In the genomic region with DNA sequence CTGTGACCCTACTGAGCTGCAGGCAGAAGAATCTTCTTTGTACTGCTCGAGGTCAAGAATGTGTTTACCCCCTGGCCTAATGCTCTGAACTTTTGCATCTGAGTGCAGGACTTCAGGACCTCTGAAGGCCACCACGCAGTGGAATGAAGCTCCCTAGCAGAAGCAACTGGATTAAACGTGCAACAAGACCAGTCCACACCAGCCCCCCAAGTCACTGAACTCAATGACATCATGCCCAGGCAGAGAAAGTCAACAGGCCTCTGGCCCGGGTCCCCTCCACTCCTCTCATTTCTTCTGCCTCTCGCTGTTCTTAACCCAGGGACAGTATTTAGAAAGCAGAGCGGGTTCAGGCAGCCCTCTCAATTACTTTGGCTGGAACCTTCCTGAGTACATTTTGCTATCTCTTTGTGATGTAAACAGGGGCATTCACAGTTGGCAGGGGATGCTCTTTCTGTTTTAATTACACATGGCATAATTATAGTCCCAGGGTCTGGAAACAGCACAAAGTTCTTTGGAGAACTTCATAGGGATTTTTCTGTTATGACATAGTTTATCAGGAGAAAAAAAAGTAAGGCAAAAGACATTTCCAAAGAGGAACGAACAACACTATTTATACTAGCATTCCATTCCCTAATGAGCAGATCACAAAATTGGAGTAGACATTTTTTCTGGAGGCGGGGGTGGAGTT, we compare ENCODE assay signal across 20 cellular contexts.
DNase-seq lines count a peak whose midpoint lies in the region; ATAC-seq and TF ChIP-seq lines count a peak whose summit lies in the region.
"Had no signal": no experiment of that assay in that cellular context is flagged by ENCODE, and none has a peak within 500 bp of the region (broad histone marks: within the 10 kb centered on the region; RNA-seq: fewer than 3 reads in every experiment).

No MANE protein-coding gene starts in this region.

- no peaks in the 10 kb centered on the region for H3K9me3 ChIP-seq in hepatocyte (ENCODE audit: low read depth)
- H3K9me3 ChIP-seq: colonic mucosa, gastrocnemius medialis, neutrophil had no signal

- H3K27me3 Mint-ChIP-seq in WTC11 (ENCODE audit: low read depth) = peaks cover 56% of the 10 kb centered on the region
- no peaks in the 10 kb centered on the region for H3K27me3 Mint-ChIP-seq in osteocyte (ENCODE audit: unreplicated experiment)

- no peaks in the 10 kb centered on the region for H4K20me1 ChIP-seq in hepatocyte (ENCODE audit: insufficient read depth, poor library complexity, severe bottlenecking)

- H3K27me3 ChIP-seq in hepatocyte = no peaks in the 10 kb centered on the region
- H3K27me3 ChIP-seq: colonic mucosa, gastrocnemius medialis, neutrophil had no signal

- peak; percentile 63 for DNase-seq in AG20443 (ENCODE audit: low spot score)
- DNase-seq in WTC11 (ENCODE audit: low spot score) = peak; percentile 15
- no peak for DNase-seq in hepatocyte (ENCODE audit: low spot score)
- DNase-seq in osteocyte (ENCODE audit: extremely low spot score, unreplicated experiment) = no peak
- DNase-seq in activated CD4-positive, alpha-beta T cell treated with anti-CD3 and anti-CD28 coated beads for 1 hour = no peak
- no peak for DNase-seq in SK-N-DZ (ENCODE audit: low spot score)
- DNase-seq in G401 (ENCODE audit: low spot score) = no peak
- DNase-seq: activated CD8-positive, alpha-beta memory T cell treated with anti-CD3 and anti-CD28 coated beads, Interleukin-2, amount 50 U/mL, for 4 hours; colonic mucosa; DMS53; gastrocnemius medialis; left colon; NCI-H1105; NCI-H510A; stimulated activated CD4-positive, alpha-beta T cell treated with anti-CD3 and anti-CD28 coated beads, Interleukin-15, amount 100 ng/mL, for 24 hours had no signal

- H3K27ac Mint-ChIP-seq in WTC11 (peak overlapping the region; percentile 91), osteocyte (ENCODE audit: unreplicated experiment) (peak overlapping the region; percentile 70)
- H3K27ac Mint-ChIP-seq: activated naive CD8-positive, alpha-beta T cell had no signal

- POLR2A ChIA-PET in WTC11 (lab: Charles Lee) = interaction anchor here (0.6 kb wide), 1 partner anchor 1346 kb away, joined by 4 read pairs; no protein-coding TSS in a partner anchor

- H2AFZ ChIP-seq in hepatocyte = no peak overlapping the region

- H3K4me3 Mint-ChIP-seq in WTC11 (peak overlapping the region; percentile 37), osteocyte (ENCODE audit: unreplicated experiment) (peak overlapping the region; percentile 8)
- H3K4me3 Mint-ChIP-seq: activated naive CD8-positive, alpha-beta T cell had no signal

- H3K4me3 ChIP-seq in hepatocyte = no peak overlapping the region
- H3K4me3 ChIP-seq: colonic mucosa, gastrocnemius medialis had no signal

- CTCF ChIA-PET in WTC11 (lab: Charles Lee) = interaction anchor here (1.8 kb wide), 1 partner anchor 787 kb away, joined by 5 read pairs; no protein-coding TSS in a partner anchor

- no peak for TF ChIP-seq CTCF in WTC11 (IDR thresholded peaks at IDR 0.05)
- TF ChIP-seq CTCF in hepatocyte (IDR thresholded peaks at IDR 0.05; ENCODE audit: poor library complexity) = no peak
- no peak for TF ChIP-seq CTCF in osteocyte (IDR thresholded peaks at IDR 0.05)

- H3K36me3 Mint-ChIP-seq in WTC11 (peaks cover 3% of the 10 kb centered on the region; the same call in 1 of the 2 replicates), osteocyte (ENCODE audit: unreplicated experiment) (no peaks in the 10 kb centered on the region)
- H3K36me3 Mint-ChIP-seq: activated naive CD8-positive, alpha-beta T cell had no signal

- H3K4me1 Mint-ChIP-seq in WTC11 = peaks cover 51% of the 10 kb centered on the region
- H3K4me1 Mint-ChIP-seq in osteocyte (ENCODE audit: unreplicated experiment) = peaks cover 44% of the 10 kb centered on the region

- no peaks in the 10 kb centered on the region for H3K79me2 ChIP-seq in hepatocyte

- H3K9me2 ChIP-seq in hepatocyte (replicated peaks; ENCODE audit: insufficient read depth) = no peaks in the 10 kb centered on the region

- WGBS in hepatocyte (ENCODE audit: low lambda C conversion rate, missing lambda C conversion rate) = 39% methylated on average over 7 of the region's 8 CpGs

- H3K36me3 ChIP-seq in hepatocyte (replicated peaks; ENCODE audit: insufficient read depth, low read depth) = no peaks in the 10 kb centered on the region
- H3K36me3 ChIP-seq: colonic mucosa, gastrocnemius medialis, neutrophil had no signal

- H3K4me2 ChIP-seq in hepatocyte = peak overlapping the region; percentile 45

- in situ Hi-C loops in G401 (cut with HindIII; ENCODE audit: low sequenced_read_pairs) = no loop called here

- H3K27ac ChIP-seq in hepatocyte = peak overlapping the region; percentile 28
- H3K27ac ChIP-seq: colonic mucosa, gastrocnemius medialis, neutrophil, VCaP had no signal

- peaks cover 25% of the 10 kb centered on the region for H3K4me1 ChIP-seq in hepatocyte (ENCODE audit: insufficient read depth)
- H3K4me1 ChIP-seq: colonic mucosa had no signal

- H3K9me3 Mint-ChIP-seq in WTC11 = peaks cover 4% of the 10 kb centered on the region; the same call in 1 of the 2 replicates
- no peaks in the 10 kb centered on the region for H3K9me3 Mint-ChIP-seq in osteocyte (ENCODE audit: unreplicated experiment)

- ATAC-seq in WTC11 = peak; percentile 92
- ATAC-seq in HG03521 (IDR thresholded peaks at IDR 0.05; ENCODE audit: unreplicated experiment) = no peak
- ATAC-seq: gastrocnemius medialis, left colon, Right ventricle myocardium inferior had no signal

TF ChIP-seq in WTC11, 78 proteins besides CTCF, POLR2A, EP300 and RAD21:
- TF ChIP-seq, protein P1, sequence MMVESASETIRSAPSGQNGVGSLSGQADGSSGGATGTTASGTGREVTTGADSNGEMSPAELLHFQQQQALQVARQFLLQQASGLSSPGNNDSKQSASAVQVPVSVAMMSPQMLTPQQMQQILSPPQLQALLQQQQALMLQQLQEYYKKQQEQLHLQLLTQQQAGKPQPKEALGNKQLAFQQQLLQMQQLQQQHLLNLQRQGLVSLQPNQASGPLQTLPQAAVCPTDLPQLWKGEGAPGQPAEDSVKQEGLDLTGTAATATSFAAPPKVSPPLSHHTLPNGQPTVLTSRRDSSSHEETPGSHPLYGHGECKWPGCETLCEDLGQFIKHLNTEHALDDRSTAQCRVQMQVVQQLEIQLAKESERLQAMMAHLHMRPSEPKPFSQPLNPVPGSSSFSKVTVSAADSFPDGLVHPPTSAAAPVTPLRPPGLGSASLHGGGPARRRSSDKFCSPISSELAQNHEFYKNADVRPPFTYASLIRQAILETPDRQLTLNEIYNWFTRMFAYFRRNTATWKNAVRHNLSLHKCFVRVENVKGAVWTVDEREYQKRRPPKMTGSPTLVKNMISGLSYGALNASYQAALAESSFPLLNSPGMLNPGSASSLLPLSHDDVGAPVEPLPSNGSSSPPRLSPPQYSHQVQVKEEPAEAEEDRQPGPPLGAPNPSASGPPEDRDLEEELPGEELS (CRISPR knock-in tag; IDR thresholded peaks at IDR 0.05) = peak; percentile 33; the same call in 1 of the 2 replicates
- TF ChIP-seq, protein P2, sequence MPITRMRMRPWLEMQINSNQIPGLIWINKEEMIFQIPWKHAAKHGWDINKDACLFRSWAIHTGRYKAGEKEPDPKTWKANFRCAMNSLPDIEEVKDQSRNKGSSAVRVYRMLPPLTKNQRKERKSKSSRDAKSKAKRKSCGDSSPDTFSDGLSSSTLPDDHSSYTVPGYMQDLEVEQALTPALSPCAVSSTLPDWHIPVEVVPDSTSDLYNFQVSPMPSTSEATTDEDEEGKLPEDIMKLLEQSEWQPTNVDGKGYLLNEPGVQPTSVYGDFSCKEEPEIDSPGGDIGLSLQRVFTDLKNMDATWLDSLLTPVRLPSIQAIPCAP (CRISPR knock-in tag; IDR thresholded peaks at IDR 0.05) = no peak
- TF ChIP-seq TEAD4 (CRISPR knock-in tag; IDR thresholded peaks at IDR 0.05) = no peak
- TF ChIP-seq, protein P3, sequence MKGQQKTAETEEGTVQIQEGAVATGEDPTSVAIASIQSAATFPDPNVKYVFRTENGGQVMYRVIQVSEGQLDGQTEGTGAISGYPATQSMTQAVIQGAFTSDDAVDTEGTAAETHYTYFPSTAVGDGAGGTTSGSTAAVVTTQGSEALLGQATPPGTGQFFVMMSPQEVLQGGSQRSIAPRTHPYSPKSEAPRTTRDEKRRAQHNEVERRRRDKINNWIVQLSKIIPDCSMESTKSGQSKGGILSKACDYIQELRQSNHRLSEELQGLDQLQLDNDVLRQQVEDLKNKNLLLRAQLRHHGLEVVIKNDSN (CRISPR knock-in tag; IDR thresholded peaks at IDR 0.05) = no peak
- TF ChIP-seq, protein P4, sequence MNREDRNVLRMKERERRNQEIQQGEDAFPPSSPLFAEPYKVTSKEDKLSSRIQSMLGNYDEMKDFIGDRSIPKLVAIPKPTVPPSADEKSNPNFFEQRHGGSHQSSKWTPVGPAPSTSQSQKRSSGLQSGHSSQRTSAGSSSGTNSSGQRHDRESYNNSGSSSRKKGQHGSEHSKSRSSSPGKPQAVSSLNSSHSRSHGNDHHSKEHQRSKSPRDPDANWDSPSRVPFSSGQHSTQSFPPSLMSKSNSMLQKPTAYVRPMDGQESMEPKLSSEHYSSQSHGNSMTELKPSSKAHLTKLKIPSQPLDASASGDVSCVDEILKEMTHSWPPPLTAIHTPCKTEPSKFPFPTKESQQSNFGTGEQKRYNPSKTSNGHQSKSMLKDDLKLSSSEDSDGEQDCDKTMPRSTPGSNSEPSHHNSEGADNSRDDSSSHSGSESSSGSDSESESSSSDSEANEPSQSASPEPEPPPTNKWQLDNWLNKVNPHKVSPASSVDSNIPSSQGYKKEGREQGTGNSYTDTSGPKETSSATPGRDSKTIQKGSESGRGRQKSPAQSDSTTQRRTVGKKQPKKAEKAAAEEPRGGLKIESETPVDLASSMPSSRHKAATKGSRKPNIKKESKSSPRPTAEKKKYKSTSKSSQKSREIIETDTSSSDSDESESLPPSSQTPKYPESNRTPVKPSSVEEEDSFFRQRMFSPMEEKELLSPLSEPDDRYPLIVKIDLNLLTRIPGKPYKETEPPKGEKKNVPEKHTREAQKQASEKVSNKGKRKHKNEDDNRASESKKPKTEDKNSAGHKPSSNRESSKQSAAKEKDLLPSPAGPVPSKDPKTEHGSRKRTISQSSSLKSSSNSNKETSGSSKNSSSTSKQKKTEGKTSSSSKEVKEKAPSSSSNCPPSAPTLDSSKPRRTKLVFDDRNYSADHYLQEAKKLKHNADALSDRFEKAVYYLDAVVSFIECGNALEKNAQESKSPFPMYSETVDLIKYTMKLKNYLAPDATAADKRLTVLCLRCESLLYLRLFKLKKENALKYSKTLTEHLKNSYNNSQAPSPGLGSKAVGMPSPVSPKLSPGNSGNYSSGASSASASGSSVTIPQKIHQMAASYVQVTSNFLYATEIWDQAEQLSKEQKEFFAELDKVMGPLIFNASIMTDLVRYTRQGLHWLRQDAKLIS (CRISPR knock-in tag; IDR thresholded peaks at IDR 0.05; ENCODE audit: borderline replicate concordance) = no peak

Comparison
In these comparisons a context has a peak if more than half of its experiments do, and no peak if none do; other contexts are left out.
1. DNase-seq: peak in AG20443 (single experiment) and WTC11 (single experiment); none in hepatocyte (single experiment), osteocyte (single experiment), activated CD4-positive, alpha-beta T cell treated with anti-CD3 and anti-CD28 coated beads for 1 hour (single experiment), SK-N-DZ (single experiment) and G401 (single experiment).